8 cellular contexts compared by ENCODE assay signal in genomic region chr6:29977425-29977727, GRCh38. TPM values are rescaled to one million over a fixed set of nuclear protein-coding genes. Genes with fewer than 3 reads are reported as not detected.
DNase-seq lines count a peak whose midpoint lies in the region; ATAC-seq and TF ChIP-seq lines count a peak whose summit lies in the region.

No MANE protein-coding gene starts in this region.

- no peak overlapping the region for H3K27ac ChIP-seq in mesodermal cell (ENCODE audit: low read depth, low read length, severe bottlenecking)

- 0 to 14% methylated on average over 1 of the region's 4 CpGs for WGBS in mesodermal cell (ENCODE audit: insufficient coverage in 2 of 2), 2 experiments

- peaks cover 33% of the 10 kb centered on the region for H3K4me1 Mint-ChIP-seq in activated naive CD4-positive, alpha-beta T cell treated with anti-CD3 and anti-CD28 coated beads, Interleukin-2, amount 50 U/mL, for 24 hours
- H3K4me1 Mint-ChIP-seq in type B pancreatic cell (ENCODE audit: unreplicated experiment): peaks cover 20% of the 10 kb centered on the region

- no peaks in the 10 kb centered on the region for H3K9me3 Mint-ChIP-seq in activated naive CD4-positive, alpha-beta T cell treated with anti-CD3 and anti-CD28 coated beads, Interleukin-2, amount 50 U/mL, for 24 hours
- no peaks in the 10 kb centered on the region for H3K9me3 Mint-ChIP-seq in type B pancreatic cell

- no peak for DNase-seq in activated naive CD4-positive, alpha-beta T cell treated with Interleukin-2 at 50 U/mL for 16 hours
- DNase-seq in cardiac fibroblast (ENCODE audit: low read depth in 2 of 2): no peak
- DNase-seq in type B pancreatic cell (ENCODE audit: extremely low spot score, unreplicated experiment): no peak
- no peak for DNase-seq in NCI-H2081 (lab: John Stamatoyannopoulos, UW)
- DNase-seq in stimulated activated CD4-positive, alpha-beta T cell treated with anti-CD3 and anti-CD28 coated beads, Interleukin-4, amount 100 ng/mL, for 4 hours: no peak

- no peak for ATAC-seq in GM21381 (IDR thresholded peaks at IDR 0.05; ENCODE audit: unreplicated experiment)

- H3K27me3 Mint-ChIP-seq in activated naive CD4-positive, alpha-beta T cell treated with anti-CD3 and anti-CD28 coated beads, Interleukin-2, amount 50 U/mL, for 24 hours: peaks cover 28% of the 10 kb centered on the region
- peaks cover 78% of the 10 kb centered on the region for H3K27me3 Mint-ChIP-seq in type B pancreatic cell

- peak overlapping the region; percentile 92 for H3K4me3 Mint-ChIP-seq in activated naive CD4-positive, alpha-beta T cell treated with anti-CD3 and anti-CD28 coated beads, Interleukin-2, amount 50 U/mL, for 24 hours
- H3K4me3 Mint-ChIP-seq in type B pancreatic cell: peak overlapping the region; percentile 92

- H3K4me1 ChIP-seq in mesodermal cell (ENCODE audit: control insufficient read depth, insufficient read depth, low read length, poor library complexity, severe bottlenecking): no peaks in the 10 kb centered on the region

- TF ChIP-seq CTCF in cardiac fibroblast (IDR thresholded peaks at IDR 0.05; ENCODE audit: low read depth, low read length): no peak
- TF ChIP-seq CTCF in type B pancreatic cell (conservative IDR thresholded peaks at IDR 0.05): no peak

- H3K36me3 Mint-ChIP-seq in activated naive CD4-positive, alpha-beta T cell treated with anti-CD3 and anti-CD28 coated beads, Interleukin-2, amount 50 U/mL, for 24 hours: peaks cover 3% of the 10 kb centered on the region
- no peaks in the 10 kb centered on the region for H3K36me3 Mint-ChIP-seq in type B pancreatic cell

- no peak overlapping the region for H3K27ac Mint-ChIP-seq in activated naive CD4-positive, alpha-beta T cell treated with anti-CD3 and anti-CD28 coated beads, Interleukin-2, amount 50 U/mL, for 24 hours
- peak overlapping the region; percentile 84 for H3K27ac Mint-ChIP-seq in type B pancreatic cell

- H3K4me3 ChIP-seq in cardiac fibroblast (replicated peaks in 1 of 2; ENCODE audit: low read depth in 2 of 2, low read length in 2 of 2) (peak overlapping the region; percentile 49 to 56), mesodermal cell (ENCODE audit: extremely low read depth, insufficient read depth, low read length, poor library complexity, severe bottlenecking) (peak overlapping the region; percentile 40)

- H3K36me3 ChIP-seq in mesodermal cell (ENCODE audit: control insufficient read depth, insufficient read depth, low read length): no peaks in the 10 kb centered on the region

- no peaks in the 10 kb centered on the region for H3K9me3 ChIP-seq in mesodermal cell (ENCODE audit: control insufficient read depth, low read length)

RNA-seq across cellular contexts. Expression of gene HLA-A, which starts 35.0 kb away (rescaled TPM):
- polyA plus RNA-seq in mesodermal cell (2013, experiment 1 of 2): 119 TPM
- polyA plus RNA-seq in mesodermal cell (2013, experiment 2 of 2): 95.9 TPM
- 183 and 209 TPM in 2 replicates for total RNA-seq in type B pancreatic cell (ENCODE audit: low replicate concordance)
